1 cellular context compared by ENCODE assay signal in genomic region chr5:126053630-126054029, GRCh38.
TF ChIP-seq lines count a peak whose summit lies in the region.

No MANE protein-coding gene starts in this region.

TF ChIP-seq in HEK293, 187 proteins besides CTCF, POLR2A, EP300 and RAD21 (continued from another document and continues in another):
- no peak for TF ChIP-seq ZNF280D (tag by site-specific recombination; IDR thresholded peaks at IDR 0.05)
- no peak for TF ChIP-seq TCF7L2 (IDR thresholded peaks at IDR 0.05; ENCODE audit: borderline replicate concordance, low read depth, low read length)
- TF ChIP-seq ZNF560 (tag by site-specific recombination; IDR thresholded peaks at IDR 0.05; ENCODE audit: borderline replicate concordance) = no peak
- no peak for TF ChIP-seq ZNF585B (tag by site-specific recombination; IDR thresholded peaks at IDR 0.05)
- TF ChIP-seq ZNF549 (tag by site-specific recombination; IDR thresholded peaks at IDR 0.05) = no peak
- no peak for TF ChIP-seq ZSCAN5A (tag by site-specific recombination; IDR thresholded peaks at IDR 0.05)
- no peak for TF ChIP-seq REPIN1 (tag by site-specific recombination; IDR thresholded peaks at IDR 0.05; ENCODE audit: low read depth)
- TF ChIP-seq ZNF571 (tag by site-specific recombination; IDR thresholded peaks at IDR 0.05) = no peak
- TF ChIP-seq ZNF624 (tag by site-specific recombination; IDR thresholded peaks at IDR 0.05) = no peak
- peak; percentile 39; the same call in 1 of the 2 replicates for TF ChIP-seq PRDM10 (tag by site-specific recombination; IDR thresholded peaks at IDR 0.05)
- TF ChIP-seq ZNF157 (tag by site-specific recombination; IDR thresholded peaks at IDR 0.05) = no peak
- TF ChIP-seq ZNF664 (tag by site-specific recombination; IDR thresholded peaks at IDR 0.05) = no peak
- no peak for TF ChIP-seq ZNF426 (tag by site-specific recombination; IDR thresholded peaks at IDR 0.05)
- no peak for TF ChIP-seq ZNF837 (tag by site-specific recombination; IDR thresholded peaks at IDR 0.05)
- TF ChIP-seq OSR2 (tag by site-specific recombination; IDR thresholded peaks at IDR 0.05) = peak; percentile 96
- TF ChIP-seq HIC1 (tag by site-specific recombination; IDR thresholded peaks at IDR 0.05) = no peak
- no peak for TF ChIP-seq ZNF132 (tag by site-specific recombination; IDR thresholded peaks at IDR 0.05; ENCODE audit: borderline replicate concordance)
- peak; percentile 60; the same call in 1 of the 2 replicates for TF ChIP-seq ZNF561 (tag by site-specific recombination; IDR thresholded peaks at IDR 0.05; ENCODE audit: borderline replicate concordance)
- no peak for TF ChIP-seq YY2 (tag by site-specific recombination; IDR thresholded peaks at IDR 0.05)
- no peak for TF ChIP-seq ZNF37A (tag by site-specific recombination; IDR thresholded peaks at IDR 0.05)
- TF ChIP-seq ZNF639 (tag by site-specific recombination; IDR thresholded peaks at IDR 0.05) = no peak
- no peak for TF ChIP-seq ZNF521 (tag by site-specific recombination; IDR thresholded peaks at IDR 0.05)
- TF ChIP-seq WT1 (tag by site-specific recombination; IDR thresholded peaks at IDR 0.05) = peak; percentile 50
- TF ChIP-seq EGR2 (tag by site-specific recombination; IDR thresholded peaks at IDR 0.05; ENCODE audit: low read depth) = peak; percentile 54; the same call in 1 of the 2 replicates
- TF ChIP-seq ZNF544 (tag by site-specific recombination; IDR thresholded peaks at IDR 0.05) = no peak
- no peak for TF ChIP-seq KLF10 (tag by site-specific recombination; IDR thresholded peaks at IDR 0.05)
- TF ChIP-seq ZNF501 (tag by site-specific recombination; IDR thresholded peaks at IDR 0.05) = peak; percentile 49; the same call in 1 of the 2 replicates
- no peak for TF ChIP-seq ZSCAN16 (tag by site-specific recombination; IDR thresholded peaks at IDR 0.05)
- no peak for TF ChIP-seq ATF2 (tag by site-specific recombination; IDR thresholded peaks at IDR 0.05; ENCODE audit: low read depth)
- peak; percentile 49; the same call in 1 of the 2 replicates for TF ChIP-seq ZBTB6 (tag by site-specific recombination; IDR thresholded peaks at IDR 0.05)
- no peak for TF ChIP-seq ZSCAN23 (tag by site-specific recombination; IDR thresholded peaks at IDR 0.05)
- TF ChIP-seq ZNF600 (tag by site-specific recombination; IDR thresholded peaks at IDR 0.05) = no peak
- TF ChIP-seq ZNF138 (tag by site-specific recombination; IDR thresholded peaks at IDR 0.05; ENCODE audit: borderline replicate concordance) = no peak
- TF ChIP-seq ZNF404 (tag by site-specific recombination; IDR thresholded peaks at IDR 0.05) = no peak
- TF ChIP-seq ZNF580 (tag by site-specific recombination; IDR thresholded peaks at IDR 0.05) = peak; percentile 62; the same call in 1 of the 2 replicates
- TF ChIP-seq ZNF266 (tag by site-specific recombination; IDR thresholded peaks at IDR 0.05; ENCODE audit: low read depth) = no peak
- TF ChIP-seq ZNF707 (tag by site-specific recombination; IDR thresholded peaks at IDR 0.05) = no peak
- TF ChIP-seq ZEB2 (tag by site-specific recombination; IDR thresholded peaks at IDR 0.05) = 0 out of 2 replicates have a peak, but pooled peaks have one; percentile 20
- TF ChIP-seq ZNF175 (tag by site-specific recombination; IDR thresholded peaks at IDR 0.05) = no peak
- TF ChIP-seq ZNF302 (tag by site-specific recombination; IDR thresholded peaks at IDR 0.05; ENCODE audit: low read depth) = no peak
- no peak for TF ChIP-seq KLF1 (tag by site-specific recombination; IDR thresholded peaks at IDR 0.05)
- TF ChIP-seq ZNF792 (tag by site-specific recombination; IDR thresholded peaks at IDR 0.05) = no peak
- no peak for TF ChIP-seq ZNF280C (tag by site-specific recombination; IDR thresholded peaks at IDR 0.05)
- no peak for TF ChIP-seq ZSCAN4 (tag by site-specific recombination; IDR thresholded peaks at IDR 0.05)
- peak; percentile 23; the same call in 1 of the 2 replicates for TF ChIP-seq ZNF768 (tag by site-specific recombination; IDR thresholded peaks at IDR 0.05)
- no peak for TF ChIP-seq ZNF23 (tag by site-specific recombination; IDR thresholded peaks at IDR 0.05; ENCODE audit: borderline replicate concordance)
- TF ChIP-seq SP2 (tag by site-specific recombination; IDR thresholded peaks at IDR 0.05) = no peak
- TF ChIP-seq ZNF239 (tag by site-specific recombination; IDR thresholded peaks at IDR 0.05) = no peak
- no peak for TF ChIP-seq SALL2 (tag by site-specific recombination; IDR thresholded peaks at IDR 0.05; ENCODE audit: borderline replicate concordance)
- no peak for TF ChIP-seq HOXD13 (CRISPR knock-in tag; IDR thresholded peaks at IDR 0.05; ENCODE audit: borderline replicate concordance)
